Comparison of ENCODE assay signal across 6 cellular contexts in the genomic region with DNA sequence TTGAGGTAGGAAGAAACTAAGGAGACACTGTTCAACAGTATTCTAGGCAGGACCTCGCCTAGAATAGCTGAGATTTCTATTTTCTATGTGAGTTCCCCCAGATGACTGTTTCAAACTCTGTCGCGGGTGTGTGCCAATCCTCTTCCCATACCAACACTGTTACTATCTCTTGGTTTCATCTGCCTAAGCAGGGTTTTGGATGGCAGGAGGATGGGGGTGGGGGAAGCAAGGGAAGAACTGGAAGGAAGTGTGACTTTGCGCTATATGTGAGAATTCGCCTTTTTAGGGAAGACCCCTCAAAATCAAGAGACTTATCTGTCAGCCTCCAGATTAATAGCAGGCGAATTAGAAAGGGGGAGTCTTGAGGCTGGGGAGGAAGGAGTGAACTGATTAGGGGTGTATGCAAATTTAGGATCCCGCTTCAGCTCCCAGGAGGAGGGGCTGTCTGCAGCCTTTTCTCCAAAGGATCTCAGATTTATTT. TPM values are rescaled to one million over a fixed set of nuclear protein-coding genes. Genes with fewer than 3 reads are reported as not detected.
DNase-seq lines count a peak whose midpoint lies in the region; ATAC-seq and TF ChIP-seq lines count a peak whose summit lies in the region.

No MANE protein-coding gene starts in this region.

- peaks cover 26% of the 10 kb centered on the region for H3K4me1 Mint-ChIP-seq in activated naive CD8-positive, alpha-beta T cell treated with anti-CD3 and anti-CD28 coated beads for 36 hours
- peaks cover 41% of the 10 kb centered on the region for H3K4me1 Mint-ChIP-seq in mesothelial cell of epicardium

- peak overlapping the region; percentile 93 for H3K4me3 Mint-ChIP-seq in activated naive CD8-positive, alpha-beta T cell treated with anti-CD3 and anti-CD28 coated beads for 36 hours
- peak overlapping the region; percentile 91 for H3K4me3 Mint-ChIP-seq in mesothelial cell of epicardium

- peak; percentile 26 for DNase-seq in stimulated activated CD4-positive, alpha-beta T cell treated with anti-CD3 and anti-CD28 coated beads, Interleukin-15, amount 100 ng/mL, for 24 hours
- DNase-seq in stimulated activated CD4-positive, alpha-beta T cell treated with anti-CD3 and anti-CD28 coated beads, Interleukin-1b, Interleukin-23, amount 100 ng/mL, for 48 hours = no peak
- DNase-seq in activated naive CD8-positive, alpha-beta T cell treated with anti-CD3 and anti-CD28 coated beads for 36 hours = no peak
- DNase-seq in mesothelial cell of epicardium (ENCODE audit: low spot score in 2 of 2, unreplicated experiment in 2 of 2) (peak in 1 of 2 experiments; percentile 46), NCI-H2227 (lab: John Stamatoyannopoulos, UW; ENCODE audit: unreplicated experiment) (no peak)

- H3K36me3 Mint-ChIP-seq in activated naive CD8-positive, alpha-beta T cell treated with anti-CD3 and anti-CD28 coated beads for 36 hours = peaks cover 8% of the 10 kb centered on the region
- H3K36me3 Mint-ChIP-seq in mesothelial cell of epicardium = no peaks in the 10 kb centered on the region

- no peaks in the 10 kb centered on the region for H3K27me3 Mint-ChIP-seq in activated naive CD8-positive, alpha-beta T cell treated with anti-CD3 and anti-CD28 coated beads for 36 hours
- no peaks in the 10 kb centered on the region for H3K27me3 Mint-ChIP-seq in mesothelial cell of epicardium (ENCODE audit: low read depth)

- TF ChIP-seq CTCF in mesothelial cell of epicardium (IDR thresholded peaks at IDR 0.05; ENCODE audit: unreplicated experiment) = no peak

- H3K9me3 Mint-ChIP-seq in activated naive CD8-positive, alpha-beta T cell treated with anti-CD3 and anti-CD28 coated beads for 36 hours = no peaks in the 10 kb centered on the region
- H3K9me3 Mint-ChIP-seq in mesothelial cell of epicardium = no peaks in the 10 kb centered on the region

- ATAC-seq in GM18519 (IDR thresholded peaks at IDR 0.05; ENCODE audit: low FRiP score, unreplicated experiment) = no peak

- peak overlapping the region; percentile 97 for H3K27ac Mint-ChIP-seq in activated naive CD8-positive, alpha-beta T cell treated with anti-CD3 and anti-CD28 coated beads for 36 hours
- peak overlapping the region; percentile 96 for H3K27ac Mint-ChIP-seq in mesothelial cell of epicardium

RNA-seq across cellular contexts. Expression of a gene that starts 0.5 kb away (rescaled TPM):
- total RNA-seq in activated naive CD8-positive, alpha-beta T cell treated with anti-CD3 and anti-CD28 coated beads for 36 hours = 10 to 100 TPM; 30.8 to 31.1 TPM
- total RNA-seq in mesothelial cell of epicardium = 58.3 to 63.2 TPM (median 61.4 TPM) in 3 replicates

RNA-seq across cellular contexts. Expression of a gene that starts 3.5 kb away (rescaled TPM):
- 100 to 1,000 TPM; 103 to 110 TPM for total RNA-seq in activated naive CD8-positive, alpha-beta T cell treated with anti-CD3 and anti-CD28 coated beads for 36 hours
- 51.4 to 60.8 TPM (median 58.0 TPM) in 3 replicates for total RNA-seq in mesothelial cell of epicardium

RNA-seq across cellular contexts. Expression of a gene that starts 53.4 kb away (rescaled TPM):
- total RNA-seq in activated naive CD8-positive, alpha-beta T cell treated with anti-CD3 and anti-CD28 coated beads for 36 hours = 10 to 100 TPM; 18.2 to 18.7 TPM
- total RNA-seq in mesothelial cell of epicardium = 33.4 to 34.1 TPM (median 33.5 TPM) in 3 replicates

RNA-seq across cellular contexts. Expression of a gene that starts 55.3 kb away (rescaled TPM):
- total RNA-seq in activated naive CD8-positive, alpha-beta T cell treated with anti-CD3 and anti-CD28 coated beads for 36 hours = 10 to 100 TPM; 22.7 to 26.9 TPM
- 34.2 to 36.4 TPM (median 35.8 TPM) in 3 replicates for total RNA-seq in mesothelial cell of epicardium
